Comparison of ENCODE assay signal across 8 cellular contexts in genomic region chr22:21000987-21001600, GRCh38. TPM values are rescaled to one million over a fixed set of nuclear protein-coding genes. Genes with fewer than 3 reads are reported as not detected.
DNase-seq lines count a peak whose midpoint lies in the region; ATAC-seq and TF ChIP-seq lines count a peak whose summit lies in the region.

No MANE protein-coding gene starts in this region.

- H3K79me2 ChIP-seq in neural cell (replicated peaks; ENCODE audit: insufficient read depth, low read length) = peaks cover 3% of the 10 kb centered on the region

- ATAC-seq in effector memory CD8-positive, alpha-beta T cell (replicated peaks) = no peak
- no peak for ATAC-seq in HG03175 (IDR thresholded peaks at IDR 0.05; ENCODE audit: unreplicated experiment)
- no peak for ATAC-seq in HG02678 (IDR thresholded peaks at IDR 0.05; ENCODE audit: unreplicated experiment)

- peaks cover 22 to 27% of the 10 kb centered on the region in 2 donors for H3K4me1 Mint-ChIP-seq in effector memory CD8-positive, alpha-beta T cell (ENCODE audit: low read depth in 2 of 2)

- no peaks in the 10 kb centered on the region for H3K27me3 ChIP-seq in NT2/D1 (ENCODE audit: insufficient read depth, insufficient read length)
- H3K27me3 ChIP-seq in neural cell (ENCODE audit: insufficient read depth, low read depth, low read length) = no peaks in the 10 kb centered on the region

- H3K4me1 ChIP-seq in NT2/D1 (ENCODE audit: insufficient read depth, insufficient read length) = peaks cover 2% of the 10 kb centered on the region

- no peak for TF ChIP-seq CTCF in neural cell (IDR thresholded peaks at IDR 0.05; ENCODE audit: poor library complexity, severe bottlenecking)

- peak; percentile 41 for DNase-seq in NCI-H2171 treated with DMSO at 0.1 percent for 48 hours (lab: John Stamatoyannopoulos, UW)
- no peak for DNase-seq in NCI-H2171 (lab: John Stamatoyannopoulos, UW)
- DNase-seq in NT2/D1 (ENCODE audit: low read depth, low spot score) = no peak
- no peak for DNase-seq in effector memory CD8-positive, alpha-beta T cell
- DNase-seq in putamen (ENCODE audit: low spot score) = no peak

- H3K9me3 ChIP-seq in NT2/D1 (ENCODE audit: insufficient read depth, low read length) = no peaks in the 10 kb centered on the region
- no peaks in the 10 kb centered on the region for H3K9me3 ChIP-seq in neural cell (ENCODE audit: low read length)

- peaks cover 54% of the 10 kb centered on the region for H3K36me3 Mint-ChIP-seq in effector memory CD8-positive, alpha-beta T cell (ENCODE audit: insufficient read depth)

- TF ChIP-seq RAD21 in neural cell (conservative IDR thresholded peaks at IDR 0.05) = no peak

- peak overlapping the region; percentile 99 to 100 for H3K27ac Mint-ChIP-seq in effector memory CD8-positive, alpha-beta T cell

- H3K4me3 ChIP-seq in NT2/D1 (ENCODE audit: insufficient read length, low read depth) = peak overlapping the region; percentile 76
- H3K4me3 ChIP-seq in neural cell (ENCODE audit: low read length) = peak overlapping the region; percentile 69

- H4K20me1 ChIP-seq in neural cell (ENCODE audit: insufficient read depth) = no peaks in the 10 kb centered on the region

- H2AFZ ChIP-seq in neural cell (ENCODE audit: low read depth, low read length) = peak overlapping the region; percentile 68

- H3K4me3 Mint-ChIP-seq in effector memory CD8-positive, alpha-beta T cell = peak overlapping the region; percentile 93 to 97

- no peaks in the 10 kb centered on the region for H3K9me2 ChIP-seq in neural cell (ENCODE audit: insufficient read depth, low read length)

- no peaks in the 10 kb centered on the region for H3F3A ChIP-seq in neural cell (ENCODE audit: insufficient read depth, low read length, poor library complexity, severe bottlenecking)

- H3K36me3 ChIP-seq in NT2/D1 (ENCODE audit: insufficient read depth, insufficient read length, low read length) (peaks cover 46% of the 10 kb centered on the region), neural cell (ENCODE audit: insufficient read depth, low read length) (no peaks in the 10 kb centered on the region)

- H3K9ac ChIP-seq in NT2/D1 (ENCODE audit: insufficient read length, low read depth) (peak overlapping the region; percentile 95), neural cell (ENCODE audit: low read length) (peak overlapping the region; percentile 87)

- no peaks in the 10 kb centered on the region for H3K27me3 Mint-ChIP-seq in effector memory CD8-positive, alpha-beta T cell

- TF ChIP-seq EP300 in neural cell (conservative IDR thresholded peaks at IDR 0.05; ENCODE audit: poor library complexity, severe bottlenecking) = no peak

- peak overlapping the region; percentile 68 for H3K4me2 ChIP-seq in neural cell (ENCODE audit: low read length)

- H3K9me3 Mint-ChIP-seq in effector memory CD8-positive, alpha-beta T cell = no peaks in the 10 kb centered on the region

- peak overlapping the region; percentile 94 for H3K27ac ChIP-seq in neural cell (ENCODE audit: low read length)

TF ChIP-seq in neural cell, 6 proteins besides CTCF, POLR2A, EP300 and RAD21:
- no peak for TF ChIP-seq EZH2 (IDR thresholded peaks at IDR 0.05; ENCODE audit: borderline replicate concordance, insufficient read depth, low read length, poor library complexity, severe bottlenecking)
- TF ChIP-seq REST (IDR thresholded peaks at IDR 0.05; ENCODE audit: borderline replicate concordance) = no peak
- no peak for TF ChIP-seq POLR2AphosphoS5 (IDR thresholded peaks at IDR 0.05)
- no peak for TF ChIP-seq MXI1 (conservative IDR thresholded peaks at IDR 0.05; ENCODE audit: poor library complexity, severe bottlenecking)
- no peak for TF ChIP-seq TAF1 (IDR thresholded peaks at IDR 0.05; ENCODE audit: low read depth)
- TF ChIP-seq SMC3 (conservative IDR thresholded peaks at IDR 0.05; ENCODE audit: poor library complexity) = no peak

RNA-seq across cellular contexts. Expression of gene THAP7, which starts 0.8 kb away (rescaled TPM):
- 28.7 and 47.4 TPM in 2 replicates for polyA plus RNA-seq in neural cell
- polyA minus RNA-seq in neural cell = 27.8 and 36.8 TPM in 2 replicates

RNA-seq across cellular contexts. Expression of gene P2RX6, which starts 13.9 kb away (rescaled TPM):
- polyA plus RNA-seq in neural cell = 0.17 and 0.48 TPM in 2 replicates
- not detected in 2 replicates for polyA minus RNA-seq in neural cell

RNA-seq across cellular contexts. Expression of gene LZTR1, which starts 19.0 kb away (rescaled TPM):
- polyA plus RNA-seq in neural cell = 114 and 122 TPM in 2 replicates
- polyA minus RNA-seq in neural cell = 47.1 and 55.8 TPM in 2 replicates

RNA-seq across cellular contexts. Expression of gene SLC7A4, which starts 31.3 kb away (rescaled TPM):
- not detected in 2 replicates for polyA plus RNA-seq in neural cell
- 0.35 TPM in 1 of 2 replicates, not detected in the other for polyA minus RNA-seq in neural cell

RNA-seq across cellular contexts. Expression of gene AIFM3, which starts 34.0 kb away (rescaled TPM):
- polyA plus RNA-seq in neural cell = 1.1 TPM in 1 of 2 replicates, not detected in the other
- polyA minus RNA-seq in neural cell = 0.49 TPM in 1 of 2 replicates, not detected in the other
